Comparison of ENCODE assay signal across 34 cellular contexts in genomic region chr22:22918297-22918965, GRCh38. TPM values are rescaled to one million over a fixed set of nuclear protein-coding genes. Genes with fewer than 3 reads are reported as not detected.
"Had no signal": no experiment of that assay in that cellular context is flagged by ENCODE, and none has a peak within 500 bp of the region (broad histone marks: within the 10 kb centered on the region; RNA-seq: fewer than 3 reads in every experiment).

No MANE protein-coding gene starts in this region.

- H3K27ac ChIP-seq: esophagus squamous epithelium, heart right ventricle, left lung, neural progenitor cell, psoas muscle, sigmoid colon, thoracic aorta, tibial nerve, upper lobe of left lung had no signal

- H3K4me3 ChIP-seq: esophagus squamous epithelium, heart right ventricle, left lung, mucosa of descending colon, neural progenitor cell, psoas muscle, sigmoid colon, thoracic aorta, tibial nerve, upper lobe of left lung had no signal

- ATAC-seq: effector memory CD8-positive, alpha-beta T cell; heart right ventricle; left cardiac atrium; left lung; mucosa of descending colon; naive thymus-derived CD4-positive, alpha-beta T cell; psoas muscle; right cardiac atrium had no signal

- H3K27ac Mint-ChIP-seq: effector memory CD8-positive, alpha-beta T cell; mesothelial cell of epicardium; naive thymus-derived CD4-positive, alpha-beta T cell; nephron; neural progenitor cell had no signal

- H3K27me3 ChIP-seq: heart right ventricle, left lung, sigmoid colon, tibial nerve, upper lobe of left lung had no signal

- H3K4me3 Mint-ChIP-seq: effector memory CD8-positive, alpha-beta T cell; mesothelial cell of epicardium; naive thymus-derived CD4-positive, alpha-beta T cell; nephron; neural progenitor cell had no signal

- H3K4me1 Mint-ChIP-seq: mesothelial cell of epicardium had no signal

- H3K9ac ChIP-seq: neural progenitor cell had no signal

- H3K36me3 ChIP-seq: esophagus squamous epithelium, heart right ventricle, left lung, neural progenitor cell, sigmoid colon, thoracic aorta, tibial nerve, upper lobe of left lung had no signal

- H3K4me1 ChIP-seq: esophagus squamous epithelium, heart right ventricle, left lung, neural progenitor cell, psoas muscle, sigmoid colon, tibial nerve, upper lobe of left lung had no signal

- H3K36me3 Mint-ChIP-seq: mesothelial cell of epicardium; naive thymus-derived CD4-positive, alpha-beta T cell; neural progenitor cell had no signal

- H3K9me3 Mint-ChIP-seq: effector memory CD8-positive, alpha-beta T cell; mesothelial cell of epicardium; nephron; neural progenitor cell had no signal

- DNase-seq: effector memory CD8-positive, alpha-beta T cell; erythroblast; esophagus squamous epithelium; foreskin melanocyte; glutamatergic neuron; heart right ventricle; hippocampal formation; left cardiac atrium; mesenchymal stem cell; naive thymus-derived CD4-positive, alpha-beta T cell; nucleus accumbens; posterior cingulate gyrus; psoas muscle; sigmoid colon; stimulated activated CD4-positive, alpha-beta T cell treated with anti-CD3 and anti-CD28 coated beads, Interleukin-2, amount 100 ng/mL, for 24 hours; stimulated activated CD4-positive, alpha-beta T cell treated with anti-CD3 and anti-CD28 coated beads, Interleukin-4, amount 100 ng/mL, for 4 hours; stimulated activated naive CD4-positive, alpha-beta T cell treated with Interleukin-2 at 50 U/mL for 16 hours; upper lobe of left lung had no signal

- H3K9me3 ChIP-seq: esophagus squamous epithelium, heart right ventricle, left lung, mucosa of descending colon, psoas muscle, sigmoid colon, thoracic aorta, tibial nerve, upper lobe of left lung had no signal

RNA-seq across cellular contexts. Expression of gene IGLL5, which starts 30.8 kb away (rescaled TPM):
- total RNA-seq: cerebellum, dermis microvascular lymphatic vessel endothelial cell, kidney epithelial cell, lower leg skin, lung microvascular endothelial cell, mesothelial cell of epicardium, osteocyte, renal cortical epithelial cell, skeletal muscle tissue had no signal
- polyA plus RNA-seq: right cardiac atrium had no signal
